26 cellular contexts compared by ENCODE assay signal in the genomic region with DNA sequence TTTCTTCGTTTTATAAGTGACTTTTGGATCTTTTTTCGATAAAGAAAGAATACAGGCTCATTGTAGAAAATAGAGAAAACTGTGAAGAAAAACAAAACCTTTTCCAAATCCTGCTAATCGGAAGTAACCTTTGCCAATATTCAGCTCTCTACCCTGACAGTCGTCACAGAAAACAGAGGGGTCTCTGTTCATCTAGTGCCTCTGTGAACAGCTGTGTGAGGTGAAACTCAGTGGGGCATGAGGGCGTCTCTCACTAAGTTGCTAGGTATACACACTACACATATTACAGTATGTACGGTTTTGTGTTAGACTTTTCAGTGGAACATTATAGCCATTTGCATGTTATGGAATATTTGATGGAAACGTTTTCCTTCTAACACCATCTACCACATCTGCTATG.
"Had no signal": no experiment of that assay in that cellular context is flagged by ENCODE, and none has a peak within 500 bp of the region (broad histone marks: within the 10 kb centered on the region; RNA-seq: fewer than 3 reads in every experiment).

No MANE protein-coding gene starts in this region.

- H3K36me3 ChIP-seq: stomach, suprapubic skin, thoracic aorta, thyroid gland, tibial artery, tibial nerve, transverse colon, upper lobe of left lung, upper lobe of right lung, uterus, vagina had no signal

- DNase-seq: stimulated activated CD4-positive, alpha-beta T cell treated with anti-CD3 and anti-CD28 coated beads, Interleukin-2, amount 100 ng/mL, for 48 hours; stimulated activated CD4-positive, alpha-beta T cell treated with anti-CD3 and anti-CD28 coated beads, Interleukin-4, amount 100 ng/mL, for 1 hour; stimulated activated CD4-positive, alpha-beta T cell treated with anti-CD3 and anti-CD28 coated beads, Interleukin-4, amount 100 ng/mL, for 24 hours; stimulated activated CD4-positive, alpha-beta T cell treated with anti-CD3 and anti-CD28 coated beads, Interleukin-4, amount 100 ng/mL, for 4 hours; stimulated activated CD8-positive, alpha-beta memory T cell treated with anti-CD3 and anti-CD28 coated beads, Interleukin-4, amount 100 ng/mL, for 48 hours; stimulated activated naive B cell treated with anti-CD40 and anti-IgM and Interleukin-4, amounts not matched to agents 10 μg/mL and 1 μg/mL and 100 μg/mL, for 72 hours; stimulated activated naive CD4-positive, alpha-beta T cell; stimulated activated naive CD4-positive, alpha-beta T cell treated with Interleukin-2 at 50 U/mL for 16 hours; stimulated activated naive CD8-positive, alpha-beta T cell treated with anti-CD3 and anti-CD28 coated beads, Interleukin-15, amount 100 ng/mL, for 72 hours; stimulated activated naive CD8-positive, alpha-beta T cell treated with anti-CD3 and anti-CD28 coated beads, Interleukin-15, Interleukin-2, amounts not matched to agents 100 U/mL and 50 U/mL, for 24 hours; stomach; substantia nigra; testis; thyroid gland; tibial artery; transverse colon; trophoblast cell; upper lobe of left lung; upper lobe of right lung; uterus had no signal

- H3K4me1 ChIP-seq: stomach, suprapubic skin, testis, thyroid gland, tibial artery, tibial nerve, transverse colon, upper lobe of left lung, upper lobe of right lung, uterus, vagina had no signal

- H3K9me3 ChIP-seq: stomach, suprapubic skin, testis, thoracic aorta, thyroid gland, tibial artery, tibial nerve, transverse colon, upper lobe of left lung, upper lobe of right lung, uterus, vagina had no signal

- ATAC-seq: stimulated activated effector memory CD8-positive, alpha-beta T cell treated with anti-CD3 and anti-CD28 coated beads, Interleukin-12 subunit alpha, Interleukin-12 subunit beta, amount 100 ng/mL, for 72 hours; stimulated activated memory B cell treated with anti-CD40 and anti-IgM and Interleukin-4, amounts not matched to agents 10 μg/mL and 1 μg/mL and 100 μg/mL, for 72 hours; stimulated activated naive B cell treated with anti-CD40 and anti-IgM and Interleukin-4, amounts not matched to agents 10 μg/mL and 1 μg/mL and 100 μg/mL, for 72 hours; stimulated activated naive CD8-positive, alpha-beta T cell treated with anti-CD3 and anti-CD28 coated beads, Interleukin-15, amount 100 ng/mL, for 72 hours; stimulated activated naive CD8-positive, alpha-beta T cell treated with anti-CD3 and anti-CD28 coated beads, Interleukin-15, Interleukin-2, amounts not matched to agents 100 U/mL and 50 U/mL, for 24 hours; upper lobe of right lung had no signal

- H3K27ac ChIP-seq: stomach, suprapubic skin, testis, thoracic aorta, thyroid gland, tibial artery, tibial nerve, transverse colon, upper lobe of left lung, upper lobe of right lung, uterus, vagina had no signal

- H3K27me3 ChIP-seq: testis, thyroid gland, tibial nerve, transverse colon, upper lobe of left lung, uterus, vagina had no signal

- H3K4me3 ChIP-seq: stomach, suprapubic skin, testis, thoracic aorta, thyroid gland, tibial artery, tibial nerve, transverse colon, upper lobe of left lung, upper lobe of right lung, uterus, vagina had no signal
